ENCODE assay signal across 8 cellular contexts in genomic region chr20:29086938-29087337, GRCh38.
"Had no signal": no experiment of that assay in that cellular context is flagged by ENCODE, and none has a peak within 500 bp of the region (broad histone marks: within the 10 kb centered on the region; RNA-seq: fewer than 3 reads in every experiment).

No MANE protein-coding gene starts in this region.

- DNase-seq: H9, HCEC 1CT, IMR-90, KBM-7 had no signal

- H2AFZ ChIP-seq: GM23338 had no signal

- ATAC-seq: GM23338 had no signal

- FAIRE-seq: H1, H54, HTR-8/SVneo had no signal

- H3K4me2 ChIP-seq: GM23338 had no signal

- H3K4me3 ChIP-seq: GM23338 had no signal
